15 cellular contexts compared by ENCODE assay signal in genomic region chr2:7023542-7023941, GRCh38.
DNase-seq lines count a peak whose midpoint lies in the region; TF ChIP-seq lines count a peak whose summit lies in the region.
"Had no signal": no experiment of that assay in that cellular context is flagged by ENCODE, and none has a peak within 500 bp of the region (broad histone marks: within the 10 kb centered on the region; RNA-seq: fewer than 3 reads in every experiment).

No MANE protein-coding gene starts in this region.

- H3K9me2 ChIP-seq in hepatocyte (replicated peaks; ENCODE audit: insufficient read depth) = no peaks in the 10 kb centered on the region

- WGBS in hepatocyte (ENCODE audit: low lambda C conversion rate, missing lambda C conversion rate) = 41% methylated on average over 2 of the region's 2 CpGs
- whole genome bisulfite sequencing in tibial nerve, 2 donors = 54 to 64% methylated on average over 2 of the region's 2 CpGs

- H3K4me2 ChIP-seq in hepatocyte = peak overlapping the region; percentile 4

- H3K27ac ChIP-seq in caudate nucleus (ENCODE audit: low read depth, low read length) (peak overlapping the region; percentile 84), hepatocyte (no peak overlapping the region), substantia nigra (ENCODE audit: low read depth, low read length, poor library complexity, severe bottlenecking) (peak overlapping the region; percentile 54), tibial nerve (peak overlapping the region in 1 of 4 donors; percentile 69)
- H3K27ac ChIP-seq: 22Rv1, SJSA1 had no signal

- no peaks in the 10 kb centered on the region for H4K20me1 ChIP-seq in hepatocyte (ENCODE audit: insufficient read depth, poor library complexity, severe bottlenecking)

- H3K27me3 ChIP-seq in hepatocyte (no peaks in the 10 kb centered on the region), tibial nerve (no peaks in the 10 kb centered on the region)
- H3K27me3 ChIP-seq: SJSA1 had no signal

- no peak overlapping the region for H2AFZ ChIP-seq in hepatocyte

- H3K36me3 ChIP-seq in hepatocyte (replicated peaks; ENCODE audit: insufficient read depth, low read depth) = no peaks in the 10 kb centered on the region
- peaks cover 0 to 49% (median 0%) of the 10 kb centered on the region in 3 donors for H3K36me3 ChIP-seq in tibial nerve
- H3K36me3 ChIP-seq: SJSA1 had no signal

- no peak for TF ChIP-seq POLR2A in tibial nerve (IDR thresholded peaks at IDR 0.05)

- TF ChIP-seq EP300 in tibial nerve (IDR thresholded peaks at IDR 0.05) = peak in 1 of 2 donors; percentile 17

- H3K4me3 ChIP-seq in hepatocyte (no peak overlapping the region), tibial nerve (no peak overlapping the region)
- H3K4me3 ChIP-seq: SJSA1 had no signal

- H3K9me3 ChIP-seq in hepatocyte (ENCODE audit: low read depth) (no peaks in the 10 kb centered on the region), tibial nerve (no peaks in the 10 kb centered on the region)
- H3K9me3 ChIP-seq: SJSA1 had no signal

- peak; percentile 35 for DNase-seq in DMS53 (lab: John Stamatoyannopoulos, UW)
- DNase-seq in DMS53 treated with DMSO at 0.1 percent for 48 hours (lab: John Stamatoyannopoulos, UW; ENCODE audit: unreplicated experiment) = no peak
- no peak for DNase-seq in caudate nucleus (lab: John Stamatoyannopoulos, UW)
- peak; percentile 41 for DNase-seq in hepatocyte (ENCODE audit: low spot score)
- DNase-seq in substantia nigra (lab: John Stamatoyannopoulos, UW) = no peak
- no peak for DNase-seq in tibial nerve (ENCODE audit: low spot score in 2 of 2)
- DNase-seq in AG08396 (ENCODE audit: low spot score) = no peak
- no peak for DNase-seq in central memory CD4-positive, alpha-beta T cell
- DNase-seq: activated gamma-delta T cell; GOT3; kidney glomerular epithelial cell; NCI-H2171; stimulated activated CD4-positive, alpha-beta T cell treated with anti-CD3 and anti-CD28 coated beads, Interleukin-4, amount 100 ng/mL, for 24 hours had no signal

- no peaks in the 10 kb centered on the region for H3K79me2 ChIP-seq in hepatocyte

- H3K4me1 ChIP-seq in hepatocyte (ENCODE audit: insufficient read depth) (peaks cover 23% of the 10 kb centered on the region), tibial nerve (peaks cover 0 to 63% (median 10%) of the 10 kb centered on the region in 4 donors)
- H3K4me1 ChIP-seq: SJSA1 had no signal

- TF ChIP-seq CTCF in hepatocyte (IDR thresholded peaks at IDR 0.05; ENCODE audit: poor library complexity) = no peak
- TF ChIP-seq CTCF in tibial nerve (IDR thresholded peaks at IDR 0.05) = no peak

Comparison
In these comparisons a context has a peak if more than half of its experiments do, and no peak if none do; other contexts are left out.
1. DNase-seq: peak in DMS53 (single experiment) and hepatocyte (single experiment); none in DMS53 treated with DMSO at 0.1 percent for 48 hours (single experiment), caudate nucleus (0 of 61), substantia nigra (0 of 49), tibial nerve (0 of 2), AG08396 (single experiment) and central memory CD4-positive, alpha-beta T cell (single experiment).